8 cellular contexts compared by ENCODE assay signal in genomic region chr6:18264338-18265098, GRCh38.
DNase-seq lines count a peak whose midpoint lies in the region; ATAC-seq and TF ChIP-seq lines count a peak whose summit lies in the region.

DEK (minus strand) TSS chr6:18264530; CDS start chr6:18263987, 543 bp downstream.

- DNase-seq in NCI-H2029 (lab: John Stamatoyannopoulos, UW) (peak; percentile 93), T1000 (lab: John Stamatoyannopoulos, UW) (peak; percentile 90), astrocyte of the cerebellum (ENCODE audit: low read depth) (peak; percentile 49), hippocampal formation (lab: John Stamatoyannopoulos, UW) (peak; percentile 93 to 96), retinal pigment epithelial cell (ENCODE audit: low read depth) (no peak), cortex of kidney (lab: John Stamatoyannopoulos, UW) (no peak)

- ATAC-seq in GM18505 (IDR thresholded peaks at IDR 0.05; ENCODE audit: unreplicated experiment), result peak; percentile 44
- ATAC-seq in HG02970 (IDR thresholded peaks at IDR 0.05; ENCODE audit: low FRiP score, unreplicated experiment), result peak; percentile 44

- peak; percentile 44 for TF ChIP-seq CTCF in astrocyte of the cerebellum (IDR thresholded peaks at IDR 0.05; ENCODE audit: low read depth, low read length, missing control alignments)
- peak; percentile 47 for TF ChIP-seq CTCF in retinal pigment epithelial cell (conservative IDR thresholded peaks at IDR 0.05; ENCODE audit: low read depth, low read length)

- H3K4me3 ChIP-seq in astrocyte of the cerebellum (ENCODE audit: low read depth, low read length), result peak within 1 kb of the TSS; percentile 94
- H3K4me3 ChIP-seq in retinal pigment epithelial cell (ENCODE audit: low read length), result peak within 1 kb of the TSS; percentile 94

- in situ Hi-C loops in astrocyte of the cerebellum (cut with HindIII; ENCODE audit: low sequenced_read_pairs), result no loop called here

- TF ChIP-seq POLR2A in GM18505 (IDR thresholded peaks at IDR 0.05; ENCODE audit: borderline replicate concordance, extremely low read depth, insufficient read depth, insufficient read length), result peak; percentile 58

Comparison
In these comparisons a context has a peak if more than half of its experiments do, and no peak if none do; other contexts are left out.
1. DNase-seq: peak in NCI-H2029 (single experiment), T1000 (single experiment), astrocyte of the cerebellum (single experiment) and hippocampal formation (2 of 2); none in retinal pigment epithelial cell (single experiment) and cortex of kidney (single experiment).